24 cellular contexts compared by ENCODE assay signal in genomic region chr11:26040339-26040738, GRCh38.
"Had no signal": no experiment of that assay in that cellular context is flagged by ENCODE, and none has a peak within 500 bp of the region (broad histone marks: within the 10 kb centered on the region; RNA-seq: fewer than 3 reads in every experiment).

No MANE protein-coding gene starts in this region.

- ATAC-seq: effector memory CD8-positive, alpha-beta T cell; esophagus mucosa; foreskin keratinocyte; gastrocnemius medialis; gastroesophageal sphincter; heart left ventricle; heart right ventricle had no signal

- H3K27ac ChIP-seq: colonic mucosa, coronary artery, dorsolateral prefrontal cortex, epithelial cell of prostate, esophagus muscularis mucosa, esophagus squamous epithelium, foreskin keratinocyte, gastrocnemius medialis, gastroesophageal sphincter, heart left ventricle, heart right ventricle had no signal

- DNase-seq: colonic mucosa; cortex of kidney; dermis blood vessel endothelial cell; dorsolateral prefrontal cortex; effector CD4-positive, alpha-beta T cell; effector CD8-positive, alpha-beta T cell; effector memory CD4-positive, alpha-beta T cell; effector memory CD8-positive, alpha-beta T cell; endodermal cell; erythroblast; esophagus squamous epithelium; foreskin fibroblast; foreskin keratinocyte; foreskin melanocyte; gastrocnemius medialis; glutamatergic neuron; head of caudate nucleus; heart left ventricle; heart right ventricle had no signal

- H3K4me3 ChIP-seq: colonic mucosa, coronary artery, dorsolateral prefrontal cortex, esophagus muscularis mucosa, esophagus squamous epithelium, gastrocnemius medialis, gastroesophageal sphincter, heart left ventricle, heart right ventricle had no signal

- H3K9me3 ChIP-seq: colonic mucosa, esophagus muscularis mucosa, esophagus squamous epithelium, gastrocnemius medialis, gastroesophageal sphincter, heart left ventricle, heart right ventricle had no signal

- H3K27me3 ChIP-seq: colonic mucosa, esophagus muscularis mucosa, esophagus squamous epithelium, foreskin keratinocyte, gastrocnemius medialis, gastroesophageal sphincter, heart left ventricle, heart right ventricle had no signal

- H3K4me1 ChIP-seq: colonic mucosa, esophagus muscularis mucosa, esophagus squamous epithelium, gastrocnemius medialis, gastroesophageal sphincter, heart left ventricle, heart right ventricle had no signal

- H3K36me3 ChIP-seq: colonic mucosa, esophagus muscularis mucosa, esophagus squamous epithelium, gastrocnemius medialis, gastroesophageal sphincter, heart left ventricle, heart right ventricle had no signal
